In the genomic region with DNA sequence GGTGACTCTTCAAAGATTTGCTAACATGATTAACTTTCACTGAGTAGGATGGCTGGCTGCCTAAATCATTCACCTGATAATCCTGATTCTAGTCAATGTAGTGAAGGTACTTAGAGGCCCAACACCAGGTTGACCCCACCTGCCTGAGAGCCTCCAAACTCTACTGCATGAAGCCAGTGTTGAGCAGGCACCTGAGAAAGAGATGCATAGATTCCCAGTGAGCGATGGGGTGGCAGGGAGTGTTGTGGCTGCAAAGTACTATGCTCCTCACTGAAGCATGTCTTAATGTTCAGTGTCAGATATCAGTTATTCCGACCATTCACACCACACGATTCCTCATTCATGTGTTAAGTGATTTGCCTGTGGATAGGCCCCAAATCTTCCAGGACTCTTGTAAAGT, we compare ENCODE assay signal across 16 cellular contexts.
"Had no signal": no experiment of that assay in that cellular context is flagged by ENCODE, and none has a peak within 500 bp of the region (broad histone marks: within the 10 kb centered on the region; RNA-seq: fewer than 3 reads in every experiment).

No MANE protein-coding gene starts in this region.

- DNase-seq: effector memory CD4-positive, alpha-beta T cell; heart right ventricle; hypothalamus; islet precursor cell; left cardiac atrium; mucosa of descending colon; naive thymus-derived CD8-positive, alpha-beta T cell; posterior cingulate gyrus; right cardiac atrium; small intestine; stimulated activated CD4-positive, alpha-beta T cell treated with anti-CD3 and anti-CD28 coated beads, Interleukin-12 subunit alpha, Interleukin-12 subunit beta, amount 100 ng/mL, for 4 hours; stimulated activated naive CD8-positive, alpha-beta T cell treated with anti-CD3 and anti-CD28 coated beads, Interleukin-15, Interleukin-2, amounts not matched to agents 100 U/mL and 50 U/mL, for 24 hours; tibial artery; upper lobe of left lung; uterus had no signal

- H3K27ac ChIP-seq: heart right ventricle, tibial artery, upper lobe of left lung, uterus had no signal

- H3K36me3 ChIP-seq: heart right ventricle, tibial artery, upper lobe of left lung, uterus had no signal

- H3K36me3 Mint-ChIP-seq: naive thymus-derived CD8-positive, alpha-beta T cell had no signal

- ATAC-seq: esophagus mucosa; heart right ventricle; mucosa of descending colon; naive thymus-derived CD8-positive, alpha-beta T cell; right cardiac atrium; stimulated activated naive CD8-positive, alpha-beta T cell treated with anti-CD3 and anti-CD28 coated beads, Interleukin-15, Interleukin-2, amounts not matched to agents 100 U/mL and 50 U/mL, for 24 hours had no signal

- H3K4me1 Mint-ChIP-seq: naive thymus-derived CD8-positive, alpha-beta T cell had no signal

- H3K4me3 ChIP-seq: heart right ventricle, mucosa of descending colon, tibial artery, upper lobe of left lung, uterus had no signal

- H3K27ac Mint-ChIP-seq: naive thymus-derived CD8-positive, alpha-beta T cell had no signal

- H3K27me3 ChIP-seq: tibial artery, upper lobe of left lung, uterus had no signal

- H3K9me3 ChIP-seq: heart right ventricle, tibial artery, upper lobe of left lung, uterus had no signal

- H3K4me3 Mint-ChIP-seq: naive thymus-derived CD8-positive, alpha-beta T cell had no signal

- H3K4me1 ChIP-seq: tibial artery, upper lobe of left lung, uterus had no signal
